Comparison of ENCODE assay signal across 14 cellular contexts in genomic region chr7:919114-919442, GRCh38. TPM values are rescaled to one million over a fixed set of nuclear protein-coding genes. Genes with fewer than 3 reads are reported as not detected.
A peak's percentile ranks its signal among the peaks of the same experiment; 100 is the strongest.
DNase-seq lines count a peak whose midpoint lies in the region; ATAC-seq and TF ChIP-seq lines count a peak whose summit lies in the region.
"Had no signal": no experiment of that assay in that cellular context is flagged by ENCODE, and none has a peak within 500 bp of the region (broad histone marks: within the 10 kb centered on the region; RNA-seq: fewer than 3 reads in every experiment).

No MANE protein-coding gene starts in this region.

- H3K4me3 ChIP-seq in heart right ventricle = no peak overlapping the region
- H3K4me3 ChIP-seq: breast epithelium, stomach had no signal

- H3K4me1 ChIP-seq in heart right ventricle = peaks cover 0 to 24% (median 8%) of the 10 kb centered on the region in 9 donors
- H3K4me1 ChIP-seq: breast epithelium had no signal

- peak; percentile 59 for DNase-seq in cardiac septum (ENCODE audit: low spot score)
- no peak for DNase-seq in heart right ventricle
- DNase-seq in caudate nucleus (lab: John Stamatoyannopoulos, UW) = no peak
- DNase-seq in mesenteric fat pad (ENCODE audit: low spot score) = peak; percentile 69
- peak; percentile 34 for DNase-seq in ureter (ENCODE audit: low spot score)
- DNase-seq in cerebellar nuclear complex (lab: John Stamatoyannopoulos, UW) = no peak
- DNase-seq: AML-193, DMS 273 treated with DMSO at 0.1 percent for 48 hours, endodermal cell, NCI-H1105 treated with DMSO at 0.1 percent for 48 hours, NCI-H82 had no signal

- no peaks in the 10 kb centered on the region for H3K9me3 ChIP-seq in heart right ventricle
- H3K9me3 ChIP-seq: breast epithelium, stomach had no signal

- intact Hi-C loops in cardiac septum (cut with DNase I) = no loop called here
- intact Hi-C loops in heart right ventricle (cut with DNase I) = no loop called here

- H3K27ac ChIP-seq in heart right ventricle = no peak overlapping the region
- peak overlapping the region; percentile 8 for H3K27ac ChIP-seq in caudate nucleus (ENCODE audit: low read depth, low read length)
- H3K27ac ChIP-seq: breast epithelium, stomach had no signal

- TF ChIP-seq CTCF in heart right ventricle (IDR thresholded peaks at IDR 0.05) = no peak

- 87 to 90% methylated on average over 11 to 13 of the region's 13 CpGs for WGBS in heart right ventricle, 2 donors

- H3K36me3 ChIP-seq in heart right ventricle = no peaks in the 10 kb centered on the region
- H3K36me3 ChIP-seq: breast epithelium had no signal

- ATAC-seq in heart right ventricle (no peak), HG02840 (IDR thresholded peaks at IDR 0.05; ENCODE audit: low FRiP score, unreplicated experiment) (no peak)

- peaks cover 0 to 13% (median 0%) of the 10 kb centered on the region in 7 donors for H3K27me3 ChIP-seq in heart right ventricle
- H3K27me3 ChIP-seq: breast epithelium, stomach had no signal

RNA-seq across cellular contexts. Expression of gene ADAP1, which starts 35.4 kb away (rescaled TPM):
- total RNA-seq in cardiac septum = 12.5 TPM
- 10 to 100 TPM in 5 of 10 donors, 1 to 10 TPM in 5; 5.2 to 14.9 (median 9.7) TPM for total RNA-seq in heart right ventricle
- 10 to 100 TPM in 1 of 2 donors, 1 to 10 TPM in 1; 2.3 to 13.5 TPM for polyA plus RNA-seq in heart right ventricle
- 19.2 TPM for total RNA-seq in mesenteric fat pad
- total RNA-seq in ureter = 20.6 TPM

RNA-seq across cellular contexts. Expression of gene GET4, which starts 42.7 kb away (rescaled TPM):
- total RNA-seq in cardiac septum (21.3 TPM), heart right ventricle (10 to 100 TPM; 14.7 to 25.0 (median 20.4) TPM), mesenteric fat pad (29.8 TPM), ureter (43.4 TPM)
- 10 to 100 TPM; 32.8 to 38.6 TPM for polyA plus RNA-seq in heart right ventricle

RNA-seq across cellular contexts. Expression of gene COX19, which starts 56.3 kb away (rescaled TPM):
- total RNA-seq in cardiac septum (7.3 TPM), heart right ventricle (1 to 10 TPM; 3.7 to 9.1 (median 6.1) TPM), mesenteric fat pad (6.3 TPM), ureter (14.6 TPM)
- polyA plus RNA-seq in heart right ventricle = 1 to 10 TPM; 4.7 to 6.9 TPM

Comparison
In these comparisons a context has a peak if more than half of its experiments do, and no peak if none do; other contexts are left out.
1. DNase-seq: peak in cardiac septum (single experiment), mesenteric fat pad (single experiment) and ureter (single experiment); none in heart right ventricle (0 of 2), caudate nucleus (0 of 61) and cerebellar nuclear complex (0 of 2).